Comparison of ENCODE assay signal across 9 cellular contexts in genomic region chr4:16224669-16225068, GRCh38. TPM values are rescaled to one million over a fixed set of nuclear protein-coding genes. Genes with fewer than 3 reads are reported as not detected.
DNase-seq lines count a peak whose midpoint lies in the region; ATAC-seq and TF ChIP-seq lines count a peak whose summit lies in the region.
"Had no signal": no experiment of that assay in that cellular context is flagged by ENCODE, and none has a peak within 500 bp of the region (broad histone marks: within the 10 kb centered on the region; RNA-seq: fewer than 3 reads in every experiment).

No MANE protein-coding gene starts in this region.

- no peak overlapping the region for H3K27ac ChIP-seq in IMR-90 (ENCODE audit: insufficient read depth, low read length)
- no peak overlapping the region for H3K27ac ChIP-seq in mammary epithelial cell (ENCODE audit: insufficient read depth, low read depth, low read length)
- H3K27ac ChIP-seq in mucosa of rectum (ENCODE audit: low read depth in 2 of 2, low read length in 2 of 2): peak overlapping the region; percentile 93 to 95

- H3K79me2 ChIP-seq in mammary epithelial cell (ENCODE audit: insufficient read depth, low read length): peaks cover 59% of the 10 kb centered on the region

- no peak for TF ChIP-seq POLR2A in IMR-90 (IDR thresholded peaks at IDR 0.05; ENCODE audit: low read depth, low read length)

- no peak overlapping the region for H2BK5ac ChIP-seq in IMR-90 (ENCODE audit: low read depth, low read length, poor library complexity, severe bottlenecking)

- DNase-seq in AG10803 (ENCODE audit: low read depth) (no peak), IMR-90 (no peak), mammary epithelial cell (no peak), HT-29 (ENCODE audit: low spot score) (no peak), G401 (ENCODE audit: low spot score) (no peak)
- DNase-seq: stimulated activated CD8-positive, alpha-beta memory T cell treated with anti-CD3 and anti-CD28 coated beads, Interleukin-4, amount 100 ng/mL, for 48 hours had no signal

- H4K20me1 ChIP-seq in IMR-90 (ENCODE audit: insufficient read depth, low read length): peaks cover 3% of the 10 kb centered on the region; the same call in 1 of the 2 replicates
- no peaks in the 10 kb centered on the region for H4K20me1 ChIP-seq in mammary epithelial cell (ENCODE audit: insufficient read depth, low read length)

- no peak overlapping the region for H4K5ac ChIP-seq in IMR-90 (ENCODE audit: low read depth, low read length)

- no peak overlapping the region for H2AK9ac ChIP-seq in IMR-90 (replicated peaks; ENCODE audit: low read depth, low read length, poor library complexity)

- no peak overlapping the region for H3K56ac ChIP-seq in IMR-90 (ENCODE audit: extremely low read depth, insufficient read depth, low read length)

- H4K91ac ChIP-seq in IMR-90 (ENCODE audit: insufficient read depth, low read depth, low read length): no peak overlapping the region

- TF ChIP-seq CTCF in AG10803 (conservative IDR thresholded peaks at IDR 0.05; ENCODE audit: low read length): no peak
- no peak for TF ChIP-seq CTCF in IMR-90 (conservative IDR thresholded peaks at IDR 0.05; ENCODE audit: low read depth, low read length)
- no peak for TF ChIP-seq CTCF in mammary epithelial cell (conservative IDR thresholded peaks at IDR 0.05 in 1 of 2, IDR thresholded peaks at IDR 0.05 in 1 of 2; ENCODE audit: extremely low read depth in 1 of 2, insufficient read depth in 1 of 2, low read depth in 1 of 2, low read length in 2 of 2)

- no peak overlapping the region for H3K9ac ChIP-seq in IMR-90 (ENCODE audit: low read depth, low read length)
- peak overlapping the region; percentile 85 for H3K9ac ChIP-seq in mammary epithelial cell (ENCODE audit: insufficient read depth, low read length)
- peak overlapping the region; percentile 85 to 87 for H3K9ac ChIP-seq in mucosa of rectum (ENCODE audit: low read depth in 1 of 2, low read length in 2 of 2)

- POLR2A ChIA-PET in IMR-90 (lab: Charles Lee; ENCODE audit: unreplicated experiment): interaction anchor here (0.5 kb wide), 1 partner anchor 67 kb away, joined by 3 read pairs; no protein-coding TSS in a partner anchor

- H3K14ac ChIP-seq in IMR-90 (replicated peaks; ENCODE audit: low read depth, low read length): no peak overlapping the region; the same call in 1 of the 2 replicates

- no peak overlapping the region for H2BK15ac ChIP-seq in IMR-90 (ENCODE audit: low read depth, low read length)

- H2BK20ac ChIP-seq in IMR-90 (ENCODE audit: low read depth, low read length): no peak overlapping the region

- H3K23ac ChIP-seq in IMR-90 (ENCODE audit: low read depth, low read length): no peak overlapping the region

- CTCF ChIA-PET in IMR-90 (lab: Yijun Ruan, JAX) (no interaction called here), mammary epithelial cell (lab: Charles Lee; ENCODE audit: low non-redundant PET) (no interaction called here)

- intact Hi-C loops in IMR-90 (cut with micrococcal nuclease) (loop anchor here (5.0 to 10.0 kb wide), 2 partner anchors 38 to 750 kb away; no protein-coding TSS in a partner anchor), mammary epithelial cell (cut with micrococcal nuclease) (no loop called here)

- WGBS in IMR-90 (ENCODE audit: extremely low coverage in 2 of 2, insufficient read length in 1 of 2), 2 experiments: no CpG with 5 or more reads among the region's 2 CpGs
- WGBS in mammary epithelial cell (ENCODE audit: low coverage, missing lambda C conversion rate): 96% methylated on average over 2 of the region's 2 CpGs

- in situ Hi-C loops in IMR-90 (cut with MboI; ENCODE audit: low sequenced_read_pairs): loop anchor here (25.0 kb wide), 1 partner anchor 737 kb away; no protein-coding TSS in a partner anchor
- in situ Hi-C loops in mammary epithelial cell (cut with MboI; ENCODE audit: low sequenced_read_pairs in 2 of 2): no loop called here
- in situ Hi-C loops in G401 (cut with HindIII; ENCODE audit: low sequenced_read_pairs): no loop called here

- H3K27me3 ChIP-seq in IMR-90 (ENCODE audit: control insufficient read depth, insufficient read depth, low read length): no peaks in the 10 kb centered on the region
- H3K27me3 ChIP-seq in mammary epithelial cell (ENCODE audit: insufficient read depth, low read length): no peaks in the 10 kb centered on the region
- H3K27me3 ChIP-seq in mucosa of rectum (ENCODE audit: control insufficient read depth in 2 of 2, insufficient read depth in 2 of 2, low read length in 2 of 2): no peaks in the 10 kb centered on the region

- H3K4me3 ChIP-seq in AG10803 (ENCODE audit: low read length): peak overlapping the region; percentile 85
- H3K4me3 ChIP-seq in IMR-90 (ENCODE audit: insufficient read depth, low read depth, low read length): no peak overlapping the region
- H3K4me3 ChIP-seq in mammary epithelial cell (replicated peaks in 1 of 3; ENCODE audit: insufficient read depth in 1 of 3, low read depth in 2 of 3, low read length in 3 of 3): peak overlapping the region in 2 of 3 experiments; percentile 58 to 93
- peak overlapping the region; percentile 79 to 94 for H3K4me3 ChIP-seq in mucosa of rectum (ENCODE audit: low read length in 2 of 2)

- H3K36me3 ChIP-seq in IMR-90 (ENCODE audit: control insufficient read depth, insufficient read depth, low read length): 0 out of 2 replicates have a peak, but pooled peaks cover 2% of the 10 kb centered on the region
- no peaks in the 10 kb centered on the region for H3K36me3 ChIP-seq in mammary epithelial cell (ENCODE audit: insufficient read depth, low read length)
- H3K36me3 ChIP-seq in mucosa of rectum (ENCODE audit: control insufficient read depth in 2 of 2, insufficient read depth in 2 of 2, low read length in 2 of 2): peaks cover 0 to 3% of the 10 kb centered on the region in 2 donors

- TF ChIP-seq RAD21 in IMR-90 (IDR thresholded peaks at IDR 0.05; ENCODE audit: low read length): no peak

- ATAC-seq in IMR-90 (ENCODE audit: low read depth) (no peak), HG03159 (IDR thresholded peaks at IDR 0.05; ENCODE audit: unreplicated experiment) (no peak), HG03108 (IDR thresholded peaks at IDR 0.05; ENCODE audit: unreplicated experiment) (no peak)

- BruUV-seq in IMR-90 (replicated peaks; lab: Mats Ljungman, UMichigan) (no TSS peak), mammary epithelial cell (replicated peaks; lab: Mats Ljungman, UMichigan) (no TSS peak)

- H3K4ac ChIP-seq in IMR-90 (ENCODE audit: low read depth, low read length): no peak overlapping the region

- H4K8ac ChIP-seq in IMR-90 (ENCODE audit: low read depth in 2 of 2, low read length in 2 of 2): no peak overlapping the region

- H3K9me3 ChIP-seq in IMR-90 (ENCODE audit: control insufficient read depth, insufficient read depth, low read length) (no peaks in the 10 kb centered on the region), mammary epithelial cell (replicated peaks; ENCODE audit: insufficient read depth, low read length) (no peaks in the 10 kb centered on the region), mucosa of rectum (ENCODE audit: control insufficient read depth in 2 of 2, low read length in 2 of 2) (no peaks in the 10 kb centered on the region)

- no peak overlapping the region for H2AK5ac ChIP-seq in IMR-90 (ENCODE audit: low read depth, low read length)

- H3K79me1 ChIP-seq in IMR-90 (ENCODE audit: low read depth in 1 of 2, low read length in 2 of 2): peaks cover 7 to 23% of the 10 kb centered on the region in 2 experiments

- no peaks in the 10 kb centered on the region for H3K9me1 ChIP-seq in IMR-90 (ENCODE audit: insufficient read depth, low read length)

- no peak overlapping the region for H2BK120ac ChIP-seq in IMR-90 (ENCODE audit: low read depth, low read length)

- no peak overlapping the region for H3K18ac ChIP-seq in IMR-90 (ENCODE audit: low read depth, low read length)

- dilution Hi-C loops in IMR-90 (cut with HindIII; ENCODE audit: low sequenced_read_pairs, unreplicated experiment) (no loop called here), mammary epithelial cell (cut with HindIII; ENCODE audit: low sequenced_read_pairs) (no loop called here)

- no peaks in the 10 kb centered on the region; the same call in 1 of the 2 replicates for H3K4me1 ChIP-seq in IMR-90 (ENCODE audit: control insufficient read depth, insufficient read depth, low read length)
- no peaks in the 10 kb centered on the region for H3K4me1 ChIP-seq in mammary epithelial cell (ENCODE audit: insufficient read depth, low read length)
- peaks cover 16 to 38% of the 10 kb centered on the region in 2 donors for H3K4me1 ChIP-seq in mucosa of rectum (ENCODE audit: control insufficient read depth in 2 of 2, insufficient read depth in 2 of 2, low read length in 2 of 2)

- H3K4me2 ChIP-seq in IMR-90 (ENCODE audit: low read depth, low read length): peak overlapping the region; percentile 88
- H3K4me2 ChIP-seq in mammary epithelial cell (ENCODE audit: insufficient read depth, low read depth, low read length): peak overlapping the region; percentile 87

- no peak overlapping the region for H2AFZ ChIP-seq in IMR-90 (replicated peaks; ENCODE audit: low read length, poor library complexity)
- H2AFZ ChIP-seq in mammary epithelial cell (ENCODE audit: low read depth, low read length): no peak overlapping the region

TF ChIP-seq in IMR-90, 13 proteins besides CTCF, POLR2A, EP300 and RAD21 (continues in another document):
- no peak for TF ChIP-seq SMC3 (IDR thresholded peaks at IDR 0.05; ENCODE audit: low read depth, low read length)
- TF ChIP-seq MAFK (IDR thresholded peaks at IDR 0.05; ENCODE audit: low read depth, low read length): no peak
- TF ChIP-seq ELK1 (IDR thresholded peaks at IDR 0.05; ENCODE audit: borderline replicate concordance, low read depth, low read length): no peak
- no peak for TF ChIP-seq MAZ (IDR thresholded peaks at IDR 0.05; ENCODE audit: borderline replicate concordance, low read depth, low read length)
- no peak for TF ChIP-seq CHD1 (IDR thresholded peaks at IDR 0.05; ENCODE audit: low read depth, low read length)
- TF ChIP-seq FOS (IDR thresholded peaks at IDR 0.05; ENCODE audit: low read depth, low read length): no peak

RNA-seq across cellular contexts. Expression of gene TAPT1, which starts 1.6 kb away (rescaled TPM):
- 12.2 and 12.8 TPM in 2 replicates for total RNA-seq in IMR-90 (2012; rRNA removed)
- 4.4 and 5.6 TPM in 2 replicates for polyA plus RNA-seq in IMR-90 (2012; rRNA removed)
- 1.2 and 2.0 TPM in 2 replicates for polyA plus RNA-seq in IMR-90 (2012; cell fraction: cytosol; rRNA removed)
- polyA plus RNA-seq in IMR-90 (2012; cell fraction: nucleus; rRNA removed; ENCODE audit: low replicate concordance): 2.4 and 17.7 TPM in 2 replicates
- total RNA-seq in mammary epithelial cell: 10 to 100 TPM; 16.2 to 21.1 TPM
- 7.8 TPM for polyA plus RNA-seq in mammary epithelial cell
- polyA minus RNA-seq in mammary epithelial cell: 7.9 TPM
- 6.7 and 6.9 TPM in 2 replicates for total RNA-seq in HT-29 (2014; rRNA removed; shearing (Covaris generic))
- 8.4 and 9.1 TPM in 2 replicates for total RNA-seq in G401 (2014; rRNA removed; shearing (Covaris generic))

Comparison
In these comparisons a context has a peak if more than half of its experiments do, and no peak if none do; other contexts are left out.
1. H3K27ac ChIP-seq: peak in mucosa of rectum (2 of 2); none in IMR-90 (single experiment) and mammary epithelial cell (single experiment).